Comparison of ENCODE assay signal across 16 cellular contexts in genomic region chr13:110746443-110746842, GRCh38. TPM values are rescaled to one million over a fixed set of nuclear protein-coding genes. Genes with fewer than 3 reads are reported as not detected.
A peak's percentile ranks its signal among the peaks of the same experiment; 100 is the strongest.
DNase-seq lines count a peak whose midpoint lies in the region; ATAC-seq and TF ChIP-seq lines count a peak whose summit lies in the region.
"Had no signal": no experiment of that assay in that cellular context is flagged by ENCODE, and none has a peak within 500 bp of the region (broad histone marks: within the 10 kb centered on the region; RNA-seq: fewer than 3 reads in every experiment).

No MANE protein-coding gene starts in this region.

- H3K4me3 ChIP-seq in retinal pigment epithelial cell (ENCODE audit: low read length), result no peak overlapping the region
- no peak overlapping the region for H3K4me3 ChIP-seq in mucosa of descending colon

- DNase-seq in HCEC 1CT (peak; percentile 36), amniotic epithelial cell (ENCODE audit: low read depth) (peak; percentile 59), iris pigment epithelial cell (ENCODE audit: low read depth) (peak; percentile 31), retinal pigment epithelial cell (ENCODE audit: low read depth) (peak; percentile 2), mucosa of descending colon (no peak), GM20000 (ENCODE audit: low spot score) (no peak), pons (ENCODE audit: low spot score) (no peak)
- DNase-seq: ACHN; CD4-positive, CD25-positive, alpha-beta regulatory T cell; DMS53; NCI-H1417; NCI-H187 treated with DMSO at 0.1 percent for 48 hours; NCI-H446; NCI-H69; RPMI8226 had no signal

- H3K9me3 ChIP-seq in mucosa of descending colon, result peaks cover 11% of the 10 kb centered on the region

- ATAC-seq in mucosa of descending colon, result no peak
- ATAC-seq in SK-N-SH treated with all-trans-retinoic acid at 6 μM for 48 hours, result no peak

- intact Hi-C loops in mucosa of descending colon (cut with DNase I, micrococcal nuclease), result no loop called here

- H3K36me3 ChIP-seq in mucosa of descending colon (ENCODE audit: low read depth), result no peaks in the 10 kb centered on the region

- H3K4me1 ChIP-seq in mucosa of descending colon (ENCODE audit: low read depth), result no peaks in the 10 kb centered on the region

- TF ChIP-seq CTCF in retinal pigment epithelial cell (conservative IDR thresholded peaks at IDR 0.05; ENCODE audit: low read depth, low read length), result no peak
- TF ChIP-seq CTCF in mucosa of descending colon (IDR thresholded peaks at IDR 0.05), result no peak
- no peak for TF ChIP-seq CTCF in GM20000 (IDR thresholded peaks at IDR 0.05; ENCODE audit: extremely low read depth, missing control alignments)

TF ChIP-seq in SK-N-SH treated with all-trans-retinoic acid at 6 μM for 48 hours, 23 proteins besides CTCF, POLR2A, EP300 and RAD21:
- no peak for TF ChIP-seq CREB5 (CRISPR knock-in tag; IDR thresholded peaks at IDR 0.05; ENCODE audit: low read depth)
- TF ChIP-seq TOX (CRISPR knock-in tag; IDR thresholded peaks at IDR 0.05; ENCODE audit: borderline replicate concordance), result no peak
- TF ChIP-seq ESRRG (CRISPR knock-in tag; IDR thresholded peaks at IDR 0.05), result no peak
- TF ChIP-seq POU6F1 (CRISPR knock-in tag; IDR thresholded peaks at IDR 0.05; ENCODE audit: borderline replicate concordance, low read depth), result no peak
- TF ChIP-seq SNAI2 (CRISPR knock-in tag; IDR thresholded peaks at IDR 0.05), result no peak
- TF ChIP-seq ISL1 (CRISPR knock-in tag; IDR thresholded peaks at IDR 0.05), result no peak
- TF ChIP-seq CSDC2 (CRISPR knock-in tag; IDR thresholded peaks at IDR 0.05), result no peak
- no peak for TF ChIP-seq PATZ1 (CRISPR knock-in tag; IDR thresholded peaks at IDR 0.05; ENCODE audit: borderline replicate concordance)
- TF ChIP-seq ARNTL (CRISPR knock-in tag; IDR thresholded peaks at IDR 0.05; ENCODE audit: borderline replicate concordance, low read depth), result no peak
- TF ChIP-seq ZFP3 (CRISPR knock-in tag; IDR thresholded peaks at IDR 0.05), result no peak
- TF ChIP-seq ZC3H10 (CRISPR knock-in tag; IDR thresholded peaks at IDR 0.05), result no peak
- no peak for TF ChIP-seq OSR1 (CRISPR knock-in tag; IDR thresholded peaks at IDR 0.05)
- TF ChIP-seq TCF4 (CRISPR knock-in tag; IDR thresholded peaks at IDR 0.05; ENCODE audit: borderline replicate concordance), result no peak
- TF ChIP-seq ZNF70 (CRISPR knock-in tag; IDR thresholded peaks at IDR 0.05), result no peak
- TF ChIP-seq BACH2 (CRISPR knock-in tag; IDR thresholded peaks at IDR 0.05; ENCODE audit: borderline replicate concordance), result no peak
- no peak for TF ChIP-seq ZFP30 (CRISPR knock-in tag; IDR thresholded peaks at IDR 0.05)
- no peak for TF ChIP-seq RARB (CRISPR knock-in tag; IDR thresholded peaks at IDR 0.05)

RNA-seq across cellular contexts. Expression of gene ING1, which starts 32.9 kb away (rescaled TPM):
- 10 to 100 TPM; 11.8 to 18.0 (median 13.8) TPM for total RNA-seq in mucosa of descending colon

RNA-seq across cellular contexts. Expression of gene CARS2, which starts 40.5 kb away (rescaled TPM):
- 10 to 100 TPM; 39.8 to 71.4 (median 56.4) TPM for total RNA-seq in mucosa of descending colon

Comparison
In these comparisons a context has a peak if more than half of its experiments do, and no peak if none do; other contexts are left out.
1. DNase-seq: peak in HCEC 1CT (single experiment), amniotic epithelial cell (single experiment), iris pigment epithelial cell (single experiment) and retinal pigment epithelial cell (single experiment); none in mucosa of descending colon (0 of 3), GM20000 (single experiment) and pons (single experiment).